Comparison of ENCODE assay signal across 1 cellular context in genomic region chr9:249025-249424, GRCh38.
A peak's percentile ranks its signal among the peaks of the same experiment; 100 is the strongest.
TF ChIP-seq lines count a peak whose summit lies in the region.

No MANE protein-coding gene starts in this region.

TF ChIP-seq in K562, 482 proteins besides CTCF, POLR2A, EP300 and RAD21 (continued from another document):
- TF ChIP-seq NFIC (IDR thresholded peaks at IDR 0.05) = peak; percentile 80
